In the genomic region with DNA sequence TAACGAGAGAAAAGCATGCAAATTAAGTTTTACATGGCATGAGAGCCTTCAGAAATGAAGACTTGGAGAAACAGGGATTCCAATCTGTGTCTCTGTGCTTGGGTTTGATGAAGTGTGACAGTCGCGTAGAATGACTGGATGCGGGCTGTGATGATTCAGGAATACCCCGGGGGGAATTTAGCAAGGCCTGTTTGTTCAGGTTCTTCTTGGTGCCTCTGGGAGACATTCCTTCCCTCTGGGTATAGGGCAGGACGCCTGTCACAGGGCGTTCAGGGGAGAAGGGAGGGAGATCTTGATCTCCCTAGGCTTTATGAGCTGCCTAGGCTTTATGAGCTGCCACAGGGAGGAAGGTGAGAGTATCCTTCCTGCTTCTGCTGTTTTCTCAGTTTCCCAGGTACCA, we compare ENCODE assay signal across 21 cellular contexts. TPM values are rescaled to one million over a fixed set of nuclear protein-coding genes. Genes with fewer than 3 reads are reported as not detected.
DNase-seq lines count a peak whose midpoint lies in the region; ATAC-seq and TF ChIP-seq lines count a peak whose summit lies in the region.
"Had no signal": no experiment of that assay in that cellular context is flagged by ENCODE, and none has a peak within 500 bp of the region (broad histone marks: within the 10 kb centered on the region; RNA-seq: fewer than 3 reads in every experiment).

No MANE protein-coding gene starts in this region.

- H2BK12ac ChIP-seq in mesenchymal stem cell (ENCODE audit: low read length in 2 of 2) = no peak overlapping the region

- H3K36me3 Mint-ChIP-seq in activated T-helper 2 cell treated with anti-CD3 and anti-CD28 coated beads, Interferon-gamma antibody, Interleukin-2, Interleukin-4, amounts not matched to agents 10 μg/mL and 5 μg/mL and 100 μg/mL, durations not matched to agents 14 hours and 24 hours and 36 hours (ENCODE audit: low read depth) = peaks cover 2% of the 10 kb centered on the region
- H3K36me3 Mint-ChIP-seq in Calu3 (ENCODE audit: insufficient read depth, unreplicated experiment) = no peaks in the 10 kb centered on the region
- H3K36me3 Mint-ChIP-seq in activated T-helper 17 cell treated with anti-CD3 and anti-CD28 coated beads, Interleukin-2, amount 50 U/mL, for 72 hours (ENCODE audit: low read depth) = peaks cover 18% of the 10 kb centered on the region

- in situ Hi-C loops in ACHN (cut with HindIII; ENCODE audit: low pct_ligation_motif_present, low pct_unique_long_range_greater_than_20kb, low sequenced_read_pairs) = no loop called here

- H3K4me3 Mint-ChIP-seq in activated T-helper 2 cell treated with anti-CD3 and anti-CD28 coated beads, Interferon-gamma antibody, Interleukin-2, Interleukin-4, amounts not matched to agents 10 μg/mL and 5 μg/mL and 100 μg/mL, durations not matched to agents 14 hours and 24 hours and 36 hours (ENCODE audit: low read depth) = no peak overlapping the region
- H3K4me3 Mint-ChIP-seq in Calu3 (ENCODE audit: low read depth, unreplicated experiment) = no peak overlapping the region
- H3K4me3 Mint-ChIP-seq in activated T-helper 17 cell treated with anti-CD3 and anti-CD28 coated beads, Interleukin-2, amount 50 U/mL, for 72 hours = no peak overlapping the region
- H3K4me3 Mint-ChIP-seq: activated CD8-positive, alpha-beta T cell treated with anti-CD3 and anti-CD28 coated beads for 36 hours; activated T-helper 1 cell treated with anti-CD3 and anti-CD28 coated beads, Interleukin-12 subunit alpha, Interleukin-12 subunit beta, Interleukin-2, Interleukin-4 antibody, amounts not matched to agents 30 ng/mL and 10 ng/mL and 1 ng/mL, durations not matched to agents 14 hours and 24 hours and 36 hours; CD8-positive, alpha-beta memory T cell had no signal

- no peaks in the 10 kb centered on the region for H3K27me3 Mint-ChIP-seq in activated T-helper 2 cell treated with anti-CD3 and anti-CD28 coated beads, Interferon-gamma antibody, Interleukin-2, Interleukin-4, amounts not matched to agents 10 μg/mL and 5 μg/mL and 100 μg/mL, durations not matched to agents 14 hours and 24 hours and 36 hours (ENCODE audit: low read depth)
- no peaks in the 10 kb centered on the region for H3K27me3 Mint-ChIP-seq in Calu3 (ENCODE audit: unreplicated experiment)
- H3K27me3 Mint-ChIP-seq in activated T-helper 17 cell treated with anti-CD3 and anti-CD28 coated beads, Interleukin-2, amount 50 U/mL, for 72 hours = no peaks in the 10 kb centered on the region
- H3K27me3 Mint-ChIP-seq: activated CD8-positive, alpha-beta T cell treated with anti-CD3 and anti-CD28 coated beads for 36 hours had no signal

- H3K4me2 ChIP-seq in mesenchymal stem cell (ENCODE audit: low read length, poor library complexity, severe bottlenecking) = no peak overlapping the region

- H4K8ac ChIP-seq in mesenchymal stem cell (ENCODE audit: low read length) = no peak overlapping the region

- H3K36me3 ChIP-seq in mesenchymal stem cell (ENCODE audit: control insufficient read depth in 1 of 2, insufficient read depth in 2 of 2, low read depth in 1 of 2, low read length in 2 of 2) = peaks cover 0 to 3% of the 10 kb centered on the region in 2 experiments
- H3K36me3 ChIP-seq: cardiac muscle cell, Peyer's patch had no signal

- H3K14ac ChIP-seq in mesenchymal stem cell (ENCODE audit: low read length in 2 of 2) = no peak overlapping the region

- no peaks in the 10 kb centered on the region for H3K27me3 ChIP-seq in mesenchymal stem cell (ENCODE audit: control insufficient read depth in 1 of 2, insufficient read depth in 1 of 2, low read length in 2 of 2)
- H3K27me3 ChIP-seq: Peyer's patch had no signal

- no peak for ATAC-seq in activated T-helper 17 cell treated with anti-CD3 and anti-CD28 coated beads, Interleukin-2, amount 50 U/mL, for 72 hours (replicated peaks)
- ATAC-seq: activated CD8-positive, alpha-beta T cell treated with anti-CD3 and anti-CD28 coated beads for 36 hours; GM12878 had no signal

- H3K9ac ChIP-seq in mesenchymal stem cell (ENCODE audit: low read length) = no peak overlapping the region

- peaks cover 9% of the 10 kb centered on the region for H3K79me1 ChIP-seq in mesenchymal stem cell (replicated peaks; ENCODE audit: low read length, poor library complexity, severe bottlenecking)

- DNase-seq in ACHN (peak; percentile 70), HPDE6-E6E7 (ENCODE audit: extremely low spot score) (peak; percentile 23), amniotic stem cell (lab: John Stamatoyannopoulos, UW) (peak; percentile 31), mesenchymal stem cell (no peak), NCI-H1105 (lab: John Stamatoyannopoulos, UW) (no peak), Calu3 (no peak)
- no peak for DNase-seq in activated T-helper 2 cell treated with anti-CD3 and anti-CD28 coated beads, Interferon-gamma antibody, Interleukin-2, Interleukin-4, amounts not matched to agents 10 μg/mL and 5 μg/mL and 100 μg/mL, durations not matched to agents 14 hours and 24 hours and 36 hours (ENCODE audit: low spot score)
- DNase-seq: activated CD8-positive, alpha-beta T cell treated with anti-CD3 and anti-CD28 coated beads for 36 hours; CD8-positive, alpha-beta memory T cell; head of caudate nucleus; KG1; midbrain; NCI-H1048; NCI-H82; Peyer's patch; stimulated activated naive CD4-positive, alpha-beta T cell had no signal

- no peak overlapping the region for H2BK120ac ChIP-seq in mesenchymal stem cell (ENCODE audit: low read depth, low read length)

- H3K18ac ChIP-seq in mesenchymal stem cell (ENCODE audit: low read depth in 1 of 2, low read length in 2 of 2) = no peak overlapping the region

- H3K4me1 Mint-ChIP-seq in activated T-helper 2 cell treated with anti-CD3 and anti-CD28 coated beads, Interferon-gamma antibody, Interleukin-2, Interleukin-4, amounts not matched to agents 10 μg/mL and 5 μg/mL and 100 μg/mL, durations not matched to agents 14 hours and 24 hours and 36 hours (ENCODE audit: low read depth) = peaks cover 6% of the 10 kb centered on the region
- H3K4me1 Mint-ChIP-seq in Calu3 (ENCODE audit: low read depth, unreplicated experiment) = peaks cover 5% of the 10 kb centered on the region
- H3K4me1 Mint-ChIP-seq in activated T-helper 17 cell treated with anti-CD3 and anti-CD28 coated beads, Interleukin-2, amount 50 U/mL, for 72 hours = peaks cover 6% of the 10 kb centered on the region

- no peak for TF ChIP-seq CTCF in Calu3 (IDR thresholded peaks at IDR 0.05; ENCODE audit: unreplicated experiment)

- intact Hi-C loops in activated T-helper 2 cell treated with anti-CD3 and anti-CD28 coated beads, Interferon-gamma antibody, Interleukin-2, Interleukin-4, amounts not matched to agents 10 μg/mL and 5 μg/mL and 100 μg/mL, durations not matched to agents 14 hours and 24 hours and 36 hours (cut with micrococcal nuclease) = no loop called here
- intact Hi-C loops in Calu3 (cut with micrococcal nuclease; ENCODE audit: unreplicated experiment) = no loop called here

- H3K4ac ChIP-seq in mesenchymal stem cell (ENCODE audit: low read depth in 1 of 2, low read length in 2 of 2) = no peak overlapping the region

- no peaks in the 10 kb centered on the region for H3K9me3 Mint-ChIP-seq in activated T-helper 2 cell treated with anti-CD3 and anti-CD28 coated beads, Interferon-gamma antibody, Interleukin-2, Interleukin-4, amounts not matched to agents 10 μg/mL and 5 μg/mL and 100 μg/mL, durations not matched to agents 14 hours and 24 hours and 36 hours
- H3K9me3 Mint-ChIP-seq in Calu3 (ENCODE audit: low read depth, unreplicated experiment) = no peaks in the 10 kb centered on the region
- no peaks in the 10 kb centered on the region for H3K9me3 Mint-ChIP-seq in activated T-helper 17 cell treated with anti-CD3 and anti-CD28 coated beads, Interleukin-2, amount 50 U/mL, for 72 hours
- H3K9me3 Mint-ChIP-seq: activated CD8-positive, alpha-beta T cell treated with anti-CD3 and anti-CD28 coated beads for 36 hours; activated T-helper 1 cell treated with anti-CD3 and anti-CD28 coated beads, Interleukin-12 subunit alpha, Interleukin-12 subunit beta, Interleukin-2, Interleukin-4 antibody, amounts not matched to agents 30 ng/mL and 10 ng/mL and 1 ng/mL, durations not matched to agents 14 hours and 24 hours and 36 hours; CD8-positive, alpha-beta memory T cell had no signal

- H3K27ac Mint-ChIP-seq in activated T-helper 2 cell treated with anti-CD3 and anti-CD28 coated beads, Interferon-gamma antibody, Interleukin-2, Interleukin-4, amounts not matched to agents 10 μg/mL and 5 μg/mL and 100 μg/mL, durations not matched to agents 14 hours and 24 hours and 36 hours = no peak overlapping the region
- H3K27ac Mint-ChIP-seq in Calu3 (ENCODE audit: unreplicated experiment) = no peak overlapping the region
- no peak overlapping the region for H3K27ac Mint-ChIP-seq in activated T-helper 17 cell treated with anti-CD3 and anti-CD28 coated beads, Interleukin-2, amount 50 U/mL, for 72 hours
- H3K27ac Mint-ChIP-seq: activated CD8-positive, alpha-beta T cell treated with anti-CD3 and anti-CD28 coated beads for 36 hours; activated T-helper 1 cell treated with anti-CD3 and anti-CD28 coated beads, Interleukin-12 subunit alpha, Interleukin-12 subunit beta, Interleukin-2, Interleukin-4 antibody, amounts not matched to agents 30 ng/mL and 10 ng/mL and 1 ng/mL, durations not matched to agents 14 hours and 24 hours and 36 hours had no signal

- H4K91ac ChIP-seq in mesenchymal stem cell (ENCODE audit: low read length) = no peak overlapping the region

- CTCF ChIA-PET in Calu3 (lab: Charles Lee) = no interaction called here

- WGBS in mesenchymal stem cell = 95% methylated on average over 7 of the region's 7 CpGs

- no TSS peak for BruUV-seq in Calu3 (replicated peaks; lab: Mats Ljungman, UMichigan)

- peak overlapping the region; percentile 76 for H2AK5ac ChIP-seq in mesenchymal stem cell (ENCODE audit: low read length, severe bottlenecking)

- H2BK5ac ChIP-seq in mesenchymal stem cell (ENCODE audit: low read depth, low read length, poor library complexity, severe bottlenecking) = no peak overlapping the region

- peaks cover 10% of the 10 kb centered on the region for H3K4me1 ChIP-seq in mesenchymal stem cell (ENCODE audit: control insufficient read depth, insufficient read depth, low read depth, low read length)

- H2BK15ac ChIP-seq in mesenchymal stem cell (ENCODE audit: low read depth, poor library complexity, severe bottlenecking) = no peak overlapping the region

- H3K23ac ChIP-seq in mesenchymal stem cell (ENCODE audit: low read length in 2 of 2) = no peak overlapping the region

- H3K4me3 ChIP-seq in mesenchymal stem cell (ENCODE audit: insufficient read depth in 1 of 2, low read depth in 1 of 2, low read length in 2 of 2) = no peak overlapping the region
- H3K4me3 ChIP-seq: cardiac muscle cell, GM12878, Peyer's patch had no signal

- peak overlapping the region; percentile 39 for H3K27ac ChIP-seq in mesenchymal stem cell (ENCODE audit: low read length, poor library complexity, severe bottlenecking)
- H3K27ac ChIP-seq: cardiac muscle cell, HL-60, Peyer's patch had no signal

- H3K9me3 ChIP-seq in mesenchymal stem cell (ENCODE audit: control insufficient read depth, low read length) = no peaks in the 10 kb centered on the region
- H3K9me3 ChIP-seq: Peyer's patch had no signal

- H2AFZ ChIP-seq in mesenchymal stem cell (ENCODE audit: low read depth, low read length) = no peak overlapping the region

RNA-seq across cellular contexts. Expression of a gene that starts 36.6 kb away (rescaled TPM):
- 1.8 TPM for polyA plus RNA-seq in mesenchymal stem cell (2013, experiment 1 of 2)
- polyA plus RNA-seq in mesenchymal stem cell (2013, experiment 2 of 2) = 1.8 TPM
- total RNA-seq in activated T-helper 2 cell treated with anti-CD3 and anti-CD28 coated beads, Interferon-gamma antibody, Interleukin-2, Interleukin-4, amounts not matched to agents 10 μg/mL and 5 μg/mL and 100 μg/mL, durations not matched to agents 14 hours and 24 hours and 36 hours = 14.6 and 16.0 TPM in 2 replicates
- total RNA-seq in Calu3 (2022) = 7.1 and 10.3 TPM in 2 replicates
- 10 to 100 TPM; 13.5 to 13.6 TPM for total RNA-seq in activated T-helper 17 cell treated with anti-CD3 and anti-CD28 coated beads, Interleukin-2, amount 50 U/mL, for 72 hours

RNA-seq across cellular contexts. Expression of a gene that starts 58.3 kb away (rescaled TPM):
- 4.1 TPM for polyA plus RNA-seq in mesenchymal stem cell (2013, experiment 1 of 2)
- 4.1 TPM for polyA plus RNA-seq in mesenchymal stem cell (2013, experiment 2 of 2)
- 23.2 and 25.8 TPM in 2 replicates for total RNA-seq in activated T-helper 2 cell treated with anti-CD3 and anti-CD28 coated beads, Interferon-gamma antibody, Interleukin-2, Interleukin-4, amounts not matched to agents 10 μg/mL and 5 μg/mL and 100 μg/mL, durations not matched to agents 14 hours and 24 hours and 36 hours
- total RNA-seq in Calu3 (2022) = 2.8 and 3.1 TPM in 2 replicates
- 10 to 100 TPM; 19.7 to 23.2 TPM for total RNA-seq in activated T-helper 17 cell treated with anti-CD3 and anti-CD28 coated beads, Interleukin-2, amount 50 U/mL, for 72 hours
- total RNA-seq: cardiac muscle cell had no signal
- polyA plus RNA-seq: cardiac muscle cell had no signal

Comparison
In these comparisons a context has a peak if more than half of its experiments do, and no peak if none do; other contexts are left out.
1. DNase-seq: peak in ACHN (single experiment), HPDE6-E6E7 (single experiment) and amniotic stem cell (single experiment); none in mesenchymal stem cell (single experiment), NCI-H1105 (single experiment), activated T-helper 2 cell treated with anti-CD3 and anti-CD28 coated beads, Interferon-gamma antibody, Interleukin-2, Interleukin-4, amounts not matched to agents 10 μg/mL and 5 μg/mL and 100 μg/mL, durations not matched to agents 14 hours and 24 hours and 36 hours (single experiment) and Calu3 (single experiment).